Comparison of ENCODE assay signal across 1 cellular context in the genomic region with DNA sequence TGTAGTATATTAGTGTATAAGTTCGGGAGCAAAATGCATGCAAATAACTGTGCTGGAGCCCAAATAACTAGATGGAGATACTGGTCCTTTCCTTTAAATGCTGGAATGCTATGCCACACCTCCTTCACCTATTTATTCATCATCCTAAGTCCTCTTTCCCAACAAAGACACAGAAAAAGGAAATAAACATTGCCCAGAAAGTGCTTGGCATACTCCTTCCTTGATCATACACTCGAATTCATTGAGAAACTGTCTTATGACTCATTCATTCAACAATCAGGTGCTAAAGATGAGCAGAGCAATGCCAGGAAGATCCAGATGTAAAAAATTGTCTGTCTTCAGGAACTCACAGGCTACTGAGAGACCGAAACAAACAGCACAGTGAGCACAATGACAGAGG.
TF ChIP-seq lines count a peak whose summit lies in the region.

No MANE protein-coding gene starts in this region.

TF ChIP-seq in H1, 55 proteins besides CTCF, POLR2A, EP300 and RAD21:
- TF ChIP-seq CHD1 (IDR thresholded peaks at IDR 0.05; ENCODE audit: low read depth, low read length) (no peak), SUZ12 (IDR thresholded peaks at IDR 0.05; ENCODE audit: low read length) (no peak), CBX8 (IDR thresholded peaks at IDR 0.05; ENCODE audit: borderline replicate concordance, low read depth, low read length) (no peak), KDM4A (IDR thresholded peaks at IDR 0.05; ENCODE audit: low read depth, low read length, severe bottlenecking) (no peak), TAF1 (IDR thresholded peaks at IDR 0.05; ENCODE audit: low read depth, low read length) (no peak), JUND (IDR thresholded peaks at IDR 0.05; ENCODE audit: low read length) (no peak), TEAD4 (IDR thresholded peaks at IDR 0.05; ENCODE audit: low read depth, low read length) (no peak), NRF1 (IDR thresholded peaks at IDR 0.05; ENCODE audit: low read depth, low read length) (no peak), SP1 (IDR thresholded peaks at IDR 0.05; ENCODE audit: low read depth, low read length) (no peak)
